In the genomic region with DNA sequence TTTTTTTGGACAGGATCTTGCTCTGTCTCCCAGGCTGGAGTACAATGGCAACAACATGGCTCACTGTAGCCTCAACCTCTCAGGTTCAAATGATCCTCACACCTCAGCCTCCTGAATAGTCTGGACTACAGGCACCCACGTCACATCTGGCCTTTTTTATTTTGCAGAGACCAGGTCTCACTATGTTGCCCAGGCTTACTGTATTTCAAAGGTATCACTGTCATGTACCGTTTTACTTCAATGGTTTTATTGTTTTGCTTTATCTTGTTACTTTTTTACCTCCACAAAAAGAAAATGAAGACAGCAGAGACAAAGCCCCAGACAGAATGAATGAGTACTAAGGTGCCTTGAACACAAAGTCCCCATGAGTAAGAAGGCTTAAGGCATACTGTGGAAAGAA, we compare ENCODE assay signal across 26 cellular contexts.
"Had no signal": no experiment of that assay in that cellular context is flagged by ENCODE, and none has a peak within 500 bp of the region (broad histone marks: within the 10 kb centered on the region; RNA-seq: fewer than 3 reads in every experiment).

No MANE protein-coding gene starts in this region.

- H3K27me3 ChIP-seq: brain microvascular endothelial cell, cardiac muscle cell had no signal

- H3K27ac Mint-ChIP-seq: activated CD8-positive, alpha-beta T cell treated with anti-CD3 and anti-CD28 coated beads for 36 hours; activated naive CD4-positive, alpha-beta T cell treated with anti-CD3 and anti-CD28 coated beads, Interleukin-2, amount 50 U/mL, for 72 hours; activated T-helper 1 cell treated with anti-CD3 and anti-CD28 coated beads, Interleukin-12 subunit alpha, Interleukin-12 subunit beta, Interleukin-2, Interleukin-4 antibody, amounts not matched to agents 30 ng/mL and 10 ng/mL and 1 ng/mL, durations not matched to agents 14 hours and 24 hours and 36 hours had no signal

- H3K36me3 ChIP-seq: brain microvascular endothelial cell, cardiac muscle cell had no signal

- DNase-seq: activated CD4-positive, alpha-beta T cell treated with anti-CD3 and anti-CD28 coated beads for 36 hours; activated CD4-positive, CD25-positive, alpha-beta regulatory T cell; activated CD8-positive, alpha-beta memory T cell treated with anti-CD3 and anti-CD28 coated beads, Interleukin-2, amount 50 U/mL, for 4 hours; activated CD8-positive, alpha-beta T cell treated with anti-CD3 and anti-CD28 coated beads for 36 hours; activated effector memory CD4-positive, alpha-beta T cell treated with anti-CD3 and anti-CD28 coated beads, Interleukin-2, amount 50 U/mL, for 16 hours; activated naive CD4-positive, alpha-beta T cell treated with Interleukin-2 at 50 U/mL for 16 hours; brain microvascular endothelial cell; cerebellar nuclear complex; MM.1S; NCI-H1105; NCI-H1436; NCI-H1694 treated with DMSO at 0.1 percent for 48 hours; NCI-H2029 treated with DMSO at 0.1 percent for 48 hours; NCI-H345; NCI-H510A; NCI-H526 treated with DMSO at 0.1 percent for 48 hours; OCI-M1; RPMI8226; T-helper 9 cell had no signal

- H3K27ac ChIP-seq: brain microvascular endothelial cell, cardiac muscle cell, KMS-11, SK-N-MC had no signal

- H3K27me3 Mint-ChIP-seq: activated CD4-positive, alpha-beta T cell treated with anti-CD3 and anti-CD28 coated beads for 36 hours; activated CD8-positive, alpha-beta T cell treated with anti-CD3 and anti-CD28 coated beads for 36 hours had no signal

- H3K9me3 Mint-ChIP-seq: activated CD8-positive, alpha-beta T cell treated with anti-CD3 and anti-CD28 coated beads for 36 hours; activated naive CD4-positive, alpha-beta T cell treated with anti-CD3 and anti-CD28 coated beads, Interleukin-2, amount 50 U/mL, for 72 hours; activated T-helper 1 cell treated with anti-CD3 and anti-CD28 coated beads, Interleukin-12 subunit alpha, Interleukin-12 subunit beta, Interleukin-2, Interleukin-4 antibody, amounts not matched to agents 30 ng/mL and 10 ng/mL and 1 ng/mL, durations not matched to agents 14 hours and 24 hours and 36 hours had no signal

- H3K4me3 ChIP-seq: cardiac muscle cell, SK-N-MC had no signal

- ATAC-seq: activated CD4-positive, alpha-beta T cell treated with anti-CD3 and anti-CD28 coated beads for 36 hours; activated CD8-positive, alpha-beta T cell treated with anti-CD3 and anti-CD28 coated beads for 36 hours; activated naive CD4-positive, alpha-beta T cell treated with anti-CD3 and anti-CD28 coated beads, Interleukin-2, amount 50 U/mL, for 72 hours; Panc1; Right ventricle myocardium inferior had no signal

- H3K4me3 Mint-ChIP-seq: activated CD4-positive, alpha-beta T cell treated with anti-CD3 and anti-CD28 coated beads for 36 hours; activated CD8-positive, alpha-beta T cell treated with anti-CD3 and anti-CD28 coated beads for 36 hours; activated T-helper 1 cell treated with anti-CD3 and anti-CD28 coated beads, Interleukin-12 subunit alpha, Interleukin-12 subunit beta, Interleukin-2, Interleukin-4 antibody, amounts not matched to agents 30 ng/mL and 10 ng/mL and 1 ng/mL, durations not matched to agents 14 hours and 24 hours and 36 hours had no signal
